ENCODE assay signal across 29 cellular contexts in genomic region chr4:21067351-21067750, GRCh38.
"Had no signal": no experiment of that assay in that cellular context is flagged by ENCODE, and none has a peak within 500 bp of the region (broad histone marks: within the 10 kb centered on the region; RNA-seq: fewer than 3 reads in every experiment).

No MANE protein-coding gene starts in this region.

- H3K9me3 Mint-ChIP-seq: nephron had no signal

- H3K36me3 Mint-ChIP-seq: naive thymus-derived CD4-positive, alpha-beta T cell; natural killer cell; neural progenitor cell; stimulated activated naive B cell treated with anti-CD40 and anti-IgM and Interleukin-4, amounts not matched to agents 10 μg/mL and 1 μg/mL and 100 μg/mL, for 72 hours had no signal

- H3K4me1 ChIP-seq: neural progenitor cell, parathyroid adenoma, psoas muscle, right lobe of liver, spleen, stomach, thyroid gland, tibial nerve, upper lobe of left lung, uterus had no signal

- H3K9me3 ChIP-seq: ovary, psoas muscle, right lobe of liver, thoracic aorta, thyroid gland, uterus had no signal

- H3K4me1 Mint-ChIP-seq: naive thymus-derived CD4-positive, alpha-beta T cell; natural killer cell; nephron; neural progenitor cell; stimulated activated naive B cell treated with anti-CD40 and anti-IgM and Interleukin-4, amounts not matched to agents 10 μg/mL and 1 μg/mL and 100 μg/mL, for 72 hours had no signal

- H3K27me3 ChIP-seq: neural progenitor cell, ovary, right lobe of liver, spleen, stomach, thyroid gland, tibial nerve, upper lobe of left lung, uterus had no signal

- H3K4me3 ChIP-seq: neural progenitor cell, ovary, psoas muscle, right lobe of liver, skin epidermis, smooth muscle cell, spleen, stomach, thoracic aorta, thyroid gland, tibial nerve, upper lobe of left lung, uterus had no signal

- H2AFZ ChIP-seq: neural progenitor cell, parathyroid adenoma had no signal

- H3K4me2 ChIP-seq: neural progenitor cell, smooth muscle cell had no signal

- H3K27me3 Mint-ChIP-seq: naive thymus-derived CD4-positive, alpha-beta T cell; progenitor cell of endocrine pancreas; stimulated activated naive B cell treated with anti-CD40 and anti-IgM and Interleukin-4, amounts not matched to agents 10 μg/mL and 1 μg/mL and 100 μg/mL, for 72 hours; stimulated activated naive CD8-positive, alpha-beta T cell treated with anti-CD3 and anti-CD28 coated beads, Interleukin-15, Interleukin-2, amounts not matched to agents 100 ng/mL and 50 ng/mL, for 24 hours had no signal

- ATAC-seq: naive thymus-derived CD4-positive, alpha-beta T cell; natural killer cell; psoas muscle; right cardiac atrium; right lobe of liver; stimulated activated naive B cell treated with anti-CD40 and anti-IgM and Interleukin-4, amounts not matched to agents 10 μg/mL and 1 μg/mL and 100 μg/mL, for 72 hours had no signal

- H3K27ac Mint-ChIP-seq: natural killer cell; nephron; neural progenitor cell; progenitor cell of endocrine pancreas; stimulated activated naive B cell treated with anti-CD40 and anti-IgM and Interleukin-4, amounts not matched to agents 10 μg/mL and 1 μg/mL and 100 μg/mL, for 72 hours; stimulated activated naive CD8-positive, alpha-beta T cell treated with anti-CD3 and anti-CD28 coated beads, Interleukin-15, Interleukin-2, amounts not matched to agents 100 ng/mL and 50 ng/mL, for 24 hours had no signal

- H3K9ac ChIP-seq: neural progenitor cell, parathyroid adenoma had no signal

- H3K27ac ChIP-seq: neural progenitor cell, ovary, parathyroid adenoma, psoas muscle, right lobe of liver, skin epidermis, spleen, stomach, thoracic aorta, thyroid gland, tibial nerve, upper lobe of left lung, uterus had no signal

- H3K36me3 ChIP-seq: neural progenitor cell, ovary, right lobe of liver, spleen, stomach, thoracic aorta, thyroid gland, tibial nerve, upper lobe of left lung, uterus had no signal

- H3K79me2 ChIP-seq: parathyroid adenoma had no signal

- H3K4me3 Mint-ChIP-seq: naive thymus-derived CD4-positive, alpha-beta T cell; natural killer cell; nephron; neural progenitor cell; stimulated activated naive B cell treated with anti-CD40 and anti-IgM and Interleukin-4, amounts not matched to agents 10 μg/mL and 1 μg/mL and 100 μg/mL, for 72 hours; stimulated activated naive CD8-positive, alpha-beta T cell treated with anti-CD3 and anti-CD28 coated beads, Interleukin-15, Interleukin-2, amounts not matched to agents 100 ng/mL and 50 ng/mL, for 24 hours had no signal

- DNase-seq: naive thymus-derived CD4-positive, alpha-beta T cell; natural killer cell; occipital lobe; ovary; psoas muscle; right cardiac atrium; right lobe of liver; spleen; stimulated activated CD4-positive, alpha-beta T cell treated with anti-CD3 and anti-CD28 coated beads, Interleukin-12 subunit alpha, Interleukin-12 subunit beta, amount 100 ng/mL, for 4 hours; stimulated activated CD4-positive, alpha-beta T cell treated with anti-CD3 and anti-CD28 coated beads, Interleukin-1b, Interleukin-23, amount 100 ng/mL, for 48 hours; stimulated activated CD4-positive, alpha-beta T cell treated with anti-CD3 and anti-CD28 coated beads, Interleukin-4, amount 100 ng/mL, for 1 hour; stimulated activated CD4-positive, alpha-beta T cell treated with anti-CD3 and anti-CD28 coated beads, Interleukin-4, amount 100 ng/mL, for 4 hours; stimulated activated CD8-positive, alpha-beta memory T cell treated with anti-CD3 and anti-CD28 coated beads, Interleukin-4, amount 100 ng/mL, for 48 hours; stimulated activated naive B cell treated with anti-CD40 and anti-IgM and Interleukin-4, amounts not matched to agents 10 μg/mL and 1 μg/mL and 100 μg/mL, for 72 hours; stimulated activated naive CD4-positive, alpha-beta T cell treated with Interleukin-2 at 50 U/mL for 16 hours; stomach; thyroid gland; trophoblast cell; upper lobe of left lung; uterus had no signal
